10 cellular contexts compared by ENCODE assay signal in the genomic region with DNA sequence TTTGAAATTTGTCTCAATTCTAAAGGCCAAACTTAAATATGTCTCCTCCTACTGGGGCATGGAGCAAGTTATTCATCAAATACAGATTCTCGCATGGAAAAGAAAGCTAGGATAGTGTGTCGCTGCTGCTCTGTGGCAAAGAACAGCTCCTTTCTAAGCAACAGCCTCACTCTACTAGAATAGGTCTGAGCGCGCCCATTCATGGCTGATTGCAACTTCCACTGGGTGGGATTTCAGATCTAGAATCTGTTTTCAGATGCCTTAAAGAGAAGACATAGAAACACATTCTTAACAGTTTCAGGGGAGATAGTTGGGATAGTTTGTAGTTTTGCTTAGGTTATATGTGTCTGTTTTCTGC. TPM values are rescaled to one million over a fixed set of nuclear protein-coding genes. Genes with fewer than 3 reads are reported as not detected.
DNase-seq lines count a peak whose midpoint lies in the region; ATAC-seq lines count a peak whose summit lies in the region.
"Had no signal": no experiment of that assay in that cellular context is flagged by ENCODE, and none has a peak within 500 bp of the region (broad histone marks: within the 10 kb centered on the region; RNA-seq: fewer than 3 reads in every experiment).

No MANE protein-coding gene starts in this region.

- no peaks in the 10 kb centered on the region for H3K9me3 Mint-ChIP-seq in activated CD4-positive, alpha-beta T cell treated with anti-CD3 and anti-CD28 coated beads, Interleukin-2, amount 10 ng/mL, durations not matched to agents 7 days and 5 days
- no peaks in the 10 kb centered on the region for H3K9me3 Mint-ChIP-seq in activated naive CD4-positive, alpha-beta T cell treated with anti-CD3 and anti-CD28 coated beads, Interleukin-2, amount 50 U/mL, for 72 hours
- no peaks in the 10 kb centered on the region for H3K9me3 Mint-ChIP-seq in stimulated activated naive CD8-positive, alpha-beta T cell treated with anti-CD3 and anti-CD28 coated beads, Interleukin-15, amount 100 ng/mL, for 72 hours
- H3K9me3 Mint-ChIP-seq: mesothelial cell of epicardium had no signal

- peaks cover 66% of the 10 kb centered on the region for H3K4me1 Mint-ChIP-seq in activated CD4-positive, alpha-beta T cell treated with anti-CD3 and anti-CD28 coated beads, Interleukin-2, amount 10 ng/mL, durations not matched to agents 7 days and 5 days
- H3K4me1 Mint-ChIP-seq in stimulated activated naive CD8-positive, alpha-beta T cell treated with anti-CD3 and anti-CD28 coated beads, Interleukin-15, amount 100 ng/mL, for 72 hours: peaks cover 73% of the 10 kb centered on the region

- ATAC-seq in activated naive CD4-positive, alpha-beta T cell treated with anti-CD3 and anti-CD28 coated beads, Interleukin-2, amount 50 U/mL, for 72 hours: no peak
- no peak for ATAC-seq in stimulated activated naive CD8-positive, alpha-beta T cell treated with anti-CD3 and anti-CD28 coated beads, Interleukin-15, amount 100 ng/mL, for 72 hours
- ATAC-seq in GM21576 (IDR thresholded peaks at IDR 0.05; ENCODE audit: unreplicated experiment) (no peak), GM18502 (IDR thresholded peaks at IDR 0.05; ENCODE audit: poor library complexity, unreplicated experiment) (no peak)

- H3K27ac Mint-ChIP-seq in activated CD4-positive, alpha-beta T cell treated with anti-CD3 and anti-CD28 coated beads, Interleukin-2, amount 10 ng/mL, durations not matched to agents 7 days and 5 days: peak overlapping the region; percentile 84
- H3K27ac Mint-ChIP-seq in activated naive CD4-positive, alpha-beta T cell treated with anti-CD3 and anti-CD28 coated beads, Interleukin-2, amount 50 U/mL, for 72 hours: peak overlapping the region; percentile 96 to 100
- H3K27ac Mint-ChIP-seq in stimulated activated naive CD8-positive, alpha-beta T cell treated with anti-CD3 and anti-CD28 coated beads, Interleukin-15, amount 100 ng/mL, for 72 hours: peak overlapping the region; percentile 55 to 90
- H3K27ac Mint-ChIP-seq: mesothelial cell of epicardium had no signal

- CTCF ChIA-PET in activated CD4-positive, alpha-beta T cell treated with anti-CD3 and anti-CD28 coated beads, Interleukin-2, amount 10 ng/mL, durations not matched to agents 7 days and 5 days (lab: Charles Lee): interaction anchor here (0.9 to 3.1 kb wide), 15 partner anchors 11 to 458 kb away, joined by 3 to 27 read pairs (median 5); no protein-coding TSS in a partner anchor

- POLR2A ChIA-PET in activated CD4-positive, alpha-beta T cell treated with anti-CD3 and anti-CD28 coated beads, Interleukin-2, amount 10 ng/mL, durations not matched to agents 7 days and 5 days (lab: Charles Lee): no interaction called here

- peak; percentile 11 for DNase-seq in activated CD4-positive, alpha-beta T cell treated with anti-CD3 and anti-CD28 coated beads, Interleukin-2, amount 10 ng/mL, durations not matched to agents 7 days and 5 days
- DNase-seq in activated CD4-positive, alpha-beta T cell treated with anti-CD3 and anti-CD28 coated beads for 1 hour: no peak
- no peak for DNase-seq in activated naive CD4-positive, alpha-beta T cell treated with anti-CD3 and anti-CD28 coated beads, Interleukin-2, amount 50 U/mL, for 72 hours (ENCODE audit: low spot score in 2 of 2)
- DNase-seq in globus pallidus (ENCODE audit: low spot score) (peak; percentile 68), NCI-H187 (lab: John Stamatoyannopoulos, UW) (no peak)
- no peak for DNase-seq in stimulated activated naive CD8-positive, alpha-beta T cell treated with anti-CD3 and anti-CD28 coated beads, Interleukin-15, amount 100 ng/mL, for 72 hours

- H3K36me3 Mint-ChIP-seq in activated CD4-positive, alpha-beta T cell treated with anti-CD3 and anti-CD28 coated beads, Interleukin-2, amount 10 ng/mL, durations not matched to agents 7 days and 5 days (ENCODE audit: low read depth): peaks cover 45% of the 10 kb centered on the region
- H3K36me3 Mint-ChIP-seq in activated naive CD4-positive, alpha-beta T cell treated with anti-CD3 and anti-CD28 coated beads, Interleukin-2, amount 50 U/mL, for 72 hours: peaks cover 35 to 58% of the 10 kb centered on the region in 2 donors
- H3K36me3 Mint-ChIP-seq: mesothelial cell of epicardium had no signal

- peak overlapping the region; percentile 76 for H3K4me3 Mint-ChIP-seq in activated CD4-positive, alpha-beta T cell treated with anti-CD3 and anti-CD28 coated beads, Interleukin-2, amount 10 ng/mL, durations not matched to agents 7 days and 5 days
- peak overlapping the region; percentile 80 to 86 for H3K4me3 Mint-ChIP-seq in stimulated activated naive CD8-positive, alpha-beta T cell treated with anti-CD3 and anti-CD28 coated beads, Interleukin-15, amount 100 ng/mL, for 72 hours

- peaks cover 23% of the 10 kb centered on the region for H3K27me3 Mint-ChIP-seq in activated CD4-positive, alpha-beta T cell treated with anti-CD3 and anti-CD28 coated beads, Interleukin-2, amount 10 ng/mL, durations not matched to agents 7 days and 5 days
- H3K27me3 Mint-ChIP-seq in stimulated activated naive CD8-positive, alpha-beta T cell treated with anti-CD3 and anti-CD28 coated beads, Interleukin-15, amount 100 ng/mL, for 72 hours: peaks cover 15% of the 10 kb centered on the region

RNA-seq across cellular contexts. Expression of gene RGCC, which starts 2.4 kb away (rescaled TPM):
- total RNA-seq in activated CD4-positive, alpha-beta T cell treated with anti-CD3 and anti-CD28 coated beads, Interleukin-2, amount 10 ng/mL, durations not matched to agents 7 days and 5 days: 10 to 100 TPM; 39.2 to 40.8 TPM
- total RNA-seq in activated naive CD4-positive, alpha-beta T cell treated with anti-CD3 and anti-CD28 coated beads, Interleukin-2, amount 50 U/mL, for 72 hours: 100 to 1,000 TPM in 1 of 2 donors, 10 to 100 TPM in 1; 76.0 to 216 TPM
- total RNA-seq: A673 had no signal

Comparison
In these comparisons a context has a peak if more than half of its experiments do, and no peak if none do; other contexts are left out.
1. DNase-seq: peak in activated CD4-positive, alpha-beta T cell treated with anti-CD3 and anti-CD28 coated beads, Interleukin-2, amount 10 ng/mL, durations not matched to agents 7 days and 5 days (single experiment) and globus pallidus (single experiment); none in activated CD4-positive, alpha-beta T cell treated with anti-CD3 and anti-CD28 coated beads for 1 hour (single experiment), activated naive CD4-positive, alpha-beta T cell treated with anti-CD3 and anti-CD28 coated beads, Interleukin-2, amount 50 U/mL, for 72 hours (0 of 2), stimulated activated naive CD8-positive, alpha-beta T cell treated with anti-CD3 and anti-CD28 coated beads, Interleukin-15, amount 100 ng/mL, for 72 hours (0 of 2) and NCI-H187 (0 of 2).
2. Peak in every context shown above with its lines, with median percentiles within 50 percentile points of each other: H3K27ac Mint-ChIP-seq.